In the genomic region with DNA sequence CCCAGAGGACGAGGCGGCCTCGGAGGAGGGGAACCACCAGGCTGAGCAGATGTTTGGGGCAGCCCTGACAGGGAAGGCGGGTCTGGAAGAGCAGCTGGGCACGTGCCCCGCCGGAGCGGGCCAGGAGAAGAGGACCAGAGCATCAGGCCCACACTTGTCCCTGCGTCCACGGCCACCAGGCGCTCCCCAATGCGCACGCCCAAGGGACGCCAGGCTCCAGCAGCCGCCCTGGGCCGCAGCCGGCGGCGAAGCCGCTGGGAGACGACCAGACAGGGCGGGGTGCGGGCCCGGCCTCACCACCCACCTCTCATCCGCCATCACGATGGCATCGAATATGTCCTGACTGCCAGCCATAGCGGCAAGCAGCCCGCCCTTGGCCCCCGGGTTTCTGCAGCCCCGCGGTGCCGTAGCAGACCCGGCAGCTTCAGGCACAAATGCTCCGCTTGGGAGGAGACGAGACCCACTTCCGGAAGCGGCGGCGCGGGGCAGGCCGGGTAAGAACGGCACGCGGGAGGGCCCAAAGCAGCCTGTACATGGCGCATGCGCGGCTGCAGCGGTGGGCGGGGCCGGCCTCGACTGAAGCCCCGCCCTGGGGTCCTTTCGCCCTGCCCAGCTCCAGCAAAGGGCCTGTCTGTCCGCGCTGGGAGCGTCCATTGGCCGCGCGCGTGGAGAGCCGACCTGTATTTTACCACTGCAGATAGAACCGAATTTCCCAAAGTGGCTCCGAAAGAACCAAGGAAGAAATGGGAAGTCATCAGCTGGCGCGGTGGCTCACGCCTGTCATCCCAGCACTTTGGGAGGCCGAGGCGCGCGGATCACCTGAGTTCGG, we compare ENCODE assay signal across 8 cellular contexts. TPM values are rescaled to one million over a fixed set of nuclear protein-coding genes. Genes with fewer than 3 reads are reported as not detected.
A peak's percentile ranks its signal among the peaks of the same experiment; 100 is the strongest.
DNase-seq lines count a peak whose midpoint lies in the region; ATAC-seq and TF ChIP-seq lines count a peak whose summit lies in the region.

A gene with protein sequence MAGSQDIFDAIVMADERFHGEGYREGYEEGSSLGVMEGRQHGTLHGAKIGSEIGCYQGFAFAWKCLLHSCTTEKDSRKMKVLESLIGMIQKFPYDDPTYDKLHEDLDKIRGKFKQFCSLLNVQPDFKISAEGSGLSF (minus strand): TSS at position 468 of the 829 bp plus-strand sequence. CDS start 114 bp downstream, at position 354.

- peak within 1 kb of the TSS; percentile 94 for H3K18ac ChIP-seq in trophoblast cell (ENCODE audit: low read length)

- peak within 1 kb of the TSS; percentile 75 for H2AFZ ChIP-seq in trophoblast cell (ENCODE audit: insufficient read depth, low read length, poor library complexity)

- H3K36me3 ChIP-seq in trophoblast cell (ENCODE audit: control insufficient read depth in 1 of 2, insufficient read depth in 2 of 2, low read length in 2 of 2): peaks cover 10 to 15% of the 10 kb centered on the region in 2 experiments
- H3K36me3 ChIP-seq in tibial nerve: peaks cover 0 to 27% (median 14%) of the 10 kb centered on the region in 3 donors

- TF ChIP-seq EP300 in tibial nerve (IDR thresholded peaks at IDR 0.05): peak; percentile 88 to 96

- peak; percentile 61 for DNase-seq in GM12864 (ENCODE audit: low read depth)
- peak; percentile 93 for DNase-seq in NCI-H146 (lab: John Stamatoyannopoulos, UW)
- peak; percentile 84 to 95 (median 92) for DNase-seq in T-cell
- peak; percentile 97 for DNase-seq in cardiac septum (ENCODE audit: low spot score)
- peak; percentile 97 to 99 for DNase-seq in trophoblast cell
- DNase-seq in tibial nerve (ENCODE audit: low spot score in 2 of 2): peak; percentile 92

- H3K4me3 ChIP-seq in GM12864 (ENCODE audit: low read depth, low read length) (peak within 1 kb of the TSS; percentile 96), trophoblast cell (ENCODE audit: low read depth, low read length) (peak within 1 kb of the TSS; percentile 100), tibial nerve (peak within 1 kb of the TSS; percentile 69 to 100 (median 86))

- no peaks in the 10 kb centered on the region for H3K27me3 Mint-ChIP-seq in T-cell

- H3K9me3 Mint-ChIP-seq in T-cell: no peaks in the 10 kb centered on the region

- H3K36me3 Mint-ChIP-seq in T-cell: peaks cover 16% of the 10 kb centered on the region

- H3K9me3 ChIP-seq in trophoblast cell (ENCODE audit: insufficient read depth, low read depth, low read length) (no peaks in the 10 kb centered on the region), tibial nerve (no peaks in the 10 kb centered on the region)

- ATAC-seq in HG02763 (IDR thresholded peaks at IDR 0.05; ENCODE audit: unreplicated experiment) (peak; percentile 86), T-cell (replicated peaks in 1 of 4) (peak; percentile 92 to 96 (median 92))

- no peak within 1 kb of the TSS for H3K27ac ChIP-seq in adipose tissue (ENCODE audit: low read depth, low read length)
- H3K27ac ChIP-seq in trophoblast cell (ENCODE audit: low read depth, low read length): peak within 1 kb of the TSS; percentile 55
- peak within 1 kb of the TSS; percentile 18 to 90 (median 84) for H3K27ac ChIP-seq in tibial nerve

- peak within 1 kb of the TSS; percentile 62 for H2BK120ac ChIP-seq in trophoblast cell (ENCODE audit: insufficient read depth, low read length, poor library complexity)

- intact Hi-C loops in cardiac septum (cut with DNase I): loop anchor here (10.0 kb wide), 1 partner anchor 770 kb away; a partner anchor contains a TSS

- H3K4ac ChIP-seq in trophoblast cell (ENCODE audit: low read depth, low read length): peak within 1 kb of the TSS; percentile 85

- peak within 1 kb of the TSS; percentile 85 to 90 for H3K27ac Mint-ChIP-seq in T-cell

- POLR2A ChIA-PET in T-cell (lab: Charles Lee): no interaction called here

- peak in 1 of 2 donors; percentile 51 for TF ChIP-seq POLR2A in tibial nerve (IDR thresholded peaks at IDR 0.05)

- H3K79me2 ChIP-seq in trophoblast cell (ENCODE audit: control insufficient read depth, insufficient read depth, low read length, poor library complexity): peaks cover 7% of the 10 kb centered on the region

- H2BK5ac ChIP-seq in trophoblast cell (ENCODE audit: low read depth, low read length, poor library complexity): peak within 1 kb of the TSS; percentile 57

- no peak within 1 kb of the TSS for H2BK12ac ChIP-seq in trophoblast cell (ENCODE audit: low read length)

- peak within 1 kb of the TSS; percentile 99 for H3K9ac ChIP-seq in trophoblast cell (ENCODE audit: low read length)

- peak within 1 kb of the TSS; percentile 84 for H4K91ac ChIP-seq in trophoblast cell (ENCODE audit: low read depth, low read length)

- 2 to 3% (median 3%) methylated on average over 70 to 72 of the region's 72 CpGs for WGBS in adipose tissue, 3 donors
- no CpG with 5 or more reads among the region's 72 CpGs for WGBS in trophoblast cell (ENCODE audit: extremely low coverage, insufficient coverage, insufficient read length)
- WGBS in tibial nerve, 2 donors: 5% methylated on average over 53 to 71 of the region's 72 CpGs

- peak within 1 kb of the TSS; percentile 88 for H4K12ac ChIP-seq in trophoblast cell (ENCODE audit: low read depth, low read length)

- no peaks in the 10 kb centered on the region for H3K27me3 ChIP-seq in trophoblast cell (ENCODE audit: insufficient read depth, low read length)
- H3K27me3 ChIP-seq in tibial nerve: no peaks in the 10 kb centered on the region

- H3K79me1 ChIP-seq in trophoblast cell (ENCODE audit: low read length): peaks cover 5% of the 10 kb centered on the region

- H3K4me1 Mint-ChIP-seq in T-cell: peaks cover 33 to 43% (median 42%) of the 10 kb centered on the region in 3 donors

- TF ChIP-seq CTCF in GM12864 (IDR thresholded peaks at IDR 0.05; ENCODE audit: low read depth, low read length, missing control alignments) (no peak), tibial nerve (IDR thresholded peaks at IDR 0.05) (peak in 1 of 5 experiments; percentile 56)

- H3K14ac ChIP-seq in trophoblast cell (ENCODE audit: low read length): peak within 1 kb of the TSS; percentile 89

- H4K8ac ChIP-seq in trophoblast cell (ENCODE audit: low read depth, low read length): peak within 1 kb of the TSS; percentile 96

- H3K23ac ChIP-seq in trophoblast cell (ENCODE audit: low read length): no peak within 1 kb of the TSS

- H3K4me2 ChIP-seq in trophoblast cell (ENCODE audit: low read length): peak within 1 kb of the TSS; percentile 87

- peaks cover 4 to 6% of the 10 kb centered on the region in 2 experiments for H3K4me1 ChIP-seq in trophoblast cell (ENCODE audit: control insufficient read depth in 1 of 2, insufficient read depth in 2 of 2, low read length in 2 of 2)
- peaks cover 0 to 32% (median 18%) of the 10 kb centered on the region in 4 donors for H3K4me1 ChIP-seq in tibial nerve

- H2AK5ac ChIP-seq in trophoblast cell (ENCODE audit: low read length): peak within 1 kb of the TSS; percentile 93

- CTCF ChIA-PET in T-cell (lab: Charles Lee): interaction anchor here in 1 of 2 donors (0.6 kb wide), 1 partner anchor 926 kb away, joined by 3 read pairs; no protein-coding TSS in a partner anchor

- H3K4me3 Mint-ChIP-seq in T-cell: peak within 1 kb of the TSS; percentile 92 to 96 (median 95)

RNA-seq across cellular contexts. Expression of the gene that starts here (rescaled TPM):
- total RNA-seq in T-cell (10 to 100 TPM; 31.8 to 64.2 (median 57.4) TPM), cardiac septum (11.8 TPM), tibial nerve (10 to 100 TPM; 22.5 to 29.9 (median 23.1) TPM)
- polyA plus RNA-seq in adipose tissue: 10 to 100 TPM; 11.5 to 17.3 (median 12.6) TPM
- 10.1 and 10.8 TPM in 2 replicates for polyA plus RNA-seq in trophoblast cell (2013)
